Comparison of ENCODE assay signal across 10 cellular contexts in the genomic region with DNA sequence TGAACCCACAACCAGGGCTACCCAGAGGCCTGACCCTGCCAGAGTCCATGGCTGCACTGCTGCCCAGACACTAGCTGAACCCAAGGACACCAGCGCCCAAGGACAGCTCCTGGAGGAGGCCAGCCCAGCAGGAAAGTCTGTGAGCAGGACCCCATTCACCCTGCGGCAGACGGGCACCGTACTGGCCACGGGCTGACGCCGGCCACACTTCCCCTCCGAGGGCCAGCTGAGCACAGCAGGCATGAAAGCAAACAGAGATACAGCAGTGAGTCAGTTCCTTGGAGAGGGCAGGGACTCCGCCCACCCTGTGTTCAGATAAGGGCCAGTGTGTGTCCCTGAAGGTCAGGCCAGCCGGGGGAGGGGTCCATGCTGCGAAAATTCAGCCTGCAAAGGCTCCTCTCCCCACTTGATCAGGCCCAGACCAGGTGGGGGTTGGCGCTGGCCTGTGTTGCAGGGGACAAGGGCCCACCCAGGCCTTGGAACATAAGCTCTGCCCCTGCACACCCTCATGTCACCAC. TPM values are rescaled to one million over a fixed set of nuclear protein-coding genes. Genes with fewer than 3 reads are reported as not detected.
A peak's percentile ranks its signal among the peaks of the same experiment; 100 is the strongest.
DNase-seq lines count a peak whose midpoint lies in the region; ATAC-seq and TF ChIP-seq lines count a peak whose summit lies in the region.
"Had no signal": no experiment of that assay in that cellular context is flagged by ENCODE, and none has a peak within 500 bp of the region (broad histone marks: within the 10 kb centered on the region; RNA-seq: fewer than 3 reads in every experiment).

No MANE protein-coding gene starts in this region.

- no peak for TF ChIP-seq CTCF in lower leg skin (IDR thresholded peaks at IDR 0.05)

- ATAC-seq in GM21576 (IDR thresholded peaks at IDR 0.05; ENCODE audit: unreplicated experiment) = no peak
- no peak for ATAC-seq in HG03139 (IDR thresholded peaks at IDR 0.05; ENCODE audit: unreplicated experiment)
- ATAC-seq: GM23338 had no signal

- intact Hi-C loops in lower leg skin (cut with DNase I; ENCODE audit: low total_unique reads) = no loop called here

- TF ChIP-seq POLR2A in lower leg skin (IDR thresholded peaks at IDR 0.05) = no peak

- no peak overlapping the region for H3K4me3 ChIP-seq in lower leg skin (ENCODE audit: low read depth, poor library complexity, severe bottlenecking)
- H3K4me3 ChIP-seq: GM23338 had no signal

- 79 to 85% methylated on average over 12 of the region's 12 CpGs for WGBS in lower leg skin, 2 donors

- peak; percentile 89 for DNase-seq in COLO829 (ENCODE audit: low spot score)
- peak; percentile 85 for DNase-seq in RKO (ENCODE audit: low spot score)
- peak; percentile 61 for DNase-seq in hepatic stellate cell (ENCODE audit: low spot score)
- DNase-seq in lower leg skin (ENCODE audit: low spot score in 2 of 2) = no peak
- DNase-seq: amniotic stem cell, GDM1, T-helper 1 cell had no signal

RNA-seq across cellular contexts. Expression of gene RNF208, which starts 3.2 kb away (rescaled TPM):
- total RNA-seq in lower leg skin = 10 to 100 TPM in 1 of 4 donors, 1 to 10 TPM in 3; 3.7 to 10.2 (median 5.5) TPM

RNA-seq across cellular contexts. Expression of gene CYSRT1, which starts 6.2 kb away (rescaled TPM):
- 100 to 1,000 TPM in 1 of 4 donors, 10 to 100 TPM in 3; 40.2 to 119 (median 67.6) TPM for total RNA-seq in lower leg skin

RNA-seq across cellular contexts. Expression of gene RNF224, which starts 8.5 kb away (rescaled TPM):
- 1 to 10 TPM in 2 of 4 donors, under 1 TPM in 1, not detected in 1; 0.25 to 3.2 (median 2.4) TPM for total RNA-seq in lower leg skin

RNA-seq across cellular contexts. Expression of gene SLC34A3, which starts 11.9 kb away (rescaled TPM):
- total RNA-seq in lower leg skin = 1 to 10 TPM in 1 of 4 donors, not detected in 3; 1.6 TPM
- total RNA-seq: GM23338 had no signal

RNA-seq across cellular contexts. Expression of gene NDOR1, which starts 13.3 kb away (rescaled TPM):
- 10 to 100 TPM in 3 of 4 donors, 1 to 10 TPM in 1; 8.1 to 18.6 (median 11.6) TPM for total RNA-seq in lower leg skin

Comparison
In these comparisons a context has a peak if more than half of its experiments do, and no peak if none do; other contexts are left out.
1. DNase-seq: peak in COLO829 (single experiment), RKO (single experiment) and hepatic stellate cell (single experiment); none in lower leg skin (0 of 2).